ENCODE assay signal across 25 cellular contexts in genomic region chr11:20762112-20762511, GRCh38.
DNase-seq lines count a peak whose midpoint lies in the region; ATAC-seq and TF ChIP-seq lines count a peak whose summit lies in the region.
"Had no signal": no experiment of that assay in that cellular context is flagged by ENCODE, and none has a peak within 500 bp of the region (broad histone marks: within the 10 kb centered on the region; RNA-seq: fewer than 3 reads in every experiment).

No MANE protein-coding gene starts in this region.

- CTCF ChIA-PET in activated CD8-positive, alpha-beta T cell treated with anti-CD3 and anti-CD28 coated beads, Interleukin-2, amount 10 ng/mL, durations not matched to agents 7 days and 5 days (lab: Charles Lee) = no interaction called here

- POLR2A ChIA-PET in activated CD8-positive, alpha-beta T cell treated with anti-CD3 and anti-CD28 coated beads, Interleukin-2, amount 10 ng/mL, durations not matched to agents 7 days and 5 days (lab: Charles Lee) = no interaction called here

- no peak overlapping the region for H3K4me3 ChIP-seq in right atrium auricular region
- H3K4me3 ChIP-seq: A549; BLaER1 treated with 17β-estradiol and CSF1 and Interleukin-3, amounts not matched to agents 10 nM and 100 nM; dorsolateral prefrontal cortex; upper lobe of right lung had no signal

- DNase-seq in COLO668 (lab: John Stamatoyannopoulos, UW; ENCODE audit: unreplicated experiment) (peak; percentile 78), NCI-H1436 treated with DMSO at 0.1 percent for 48 hours (lab: John Stamatoyannopoulos, UW) (peak; percentile 12), NCI-H2196 treated with DMSO at 0.1 percent for 48 hours (lab: John Stamatoyannopoulos, UW; ENCODE audit: unreplicated experiment) (peak; percentile 57), foreskin melanocyte (peak; percentile 11), right atrium auricular region (ENCODE audit: low spot score) (no peak), left lobe of liver (ENCODE audit: low spot score) (no peak), glutamatergic neuron (no peak)
- DNase-seq in activated CD8-positive, alpha-beta T cell treated with anti-CD3 and anti-CD28 coated beads, Interleukin-2, amount 10 ng/mL, durations not matched to agents 7 days and 5 days = no peak
- DNase-seq: activated CD4-positive, alpha-beta T cell treated with anti-CD3 and anti-CD28 coated beads for 4 hours; DND-41; dorsolateral prefrontal cortex; foreskin fibroblast; mesendoderm; naive thymus-derived CD4-positive, alpha-beta T cell; NCI-H226; SHP77; stimulated activated naive CD4-positive, alpha-beta T cell; T-helper 1 cell; upper lobe of right lung had no signal

- H3K9me3 ChIP-seq in right atrium auricular region = no peaks in the 10 kb centered on the region
- H3K9me3 ChIP-seq: A549, upper lobe of right lung had no signal

- no peak for ATAC-seq in activated CD8-positive, alpha-beta T cell treated with anti-CD3 and anti-CD28 coated beads, Interleukin-2, amount 10 ng/mL, durations not matched to agents 7 days and 5 days
- ATAC-seq in left lobe of liver = no peak
- ATAC-seq: A549; HCT116; HepG2; naive thymus-derived CD4-positive, alpha-beta T cell; upper lobe of right lung had no signal

- H3K27me3 ChIP-seq in right atrium auricular region = no peaks in the 10 kb centered on the region
- H3K27me3 ChIP-seq: BLaER1 treated with 17β-estradiol and CSF1 and Interleukin-3, amounts not matched to agents 10 nM and 100 nM; dorsolateral prefrontal cortex; upper lobe of right lung had no signal

- H3K27me3 Mint-ChIP-seq in activated CD8-positive, alpha-beta T cell treated with anti-CD3 and anti-CD28 coated beads, Interleukin-2, amount 10 ng/mL, durations not matched to agents 7 days and 5 days (ENCODE audit: low read depth) = no peaks in the 10 kb centered on the region
- no peaks in the 10 kb centered on the region for H3K27me3 Mint-ChIP-seq in glutamatergic neuron (ENCODE audit: unreplicated experiment)

- H3K4me3 Mint-ChIP-seq in activated CD8-positive, alpha-beta T cell treated with anti-CD3 and anti-CD28 coated beads, Interleukin-2, amount 10 ng/mL, durations not matched to agents 7 days and 5 days = no peak overlapping the region
- H3K4me3 Mint-ChIP-seq in glutamatergic neuron (ENCODE audit: unreplicated experiment) = no peak overlapping the region
- H3K4me3 Mint-ChIP-seq: naive thymus-derived CD4-positive, alpha-beta T cell had no signal

- H3K4me1 ChIP-seq in right atrium auricular region = no peaks in the 10 kb centered on the region
- H3K4me1 ChIP-seq: A549, parathyroid adenoma, upper lobe of right lung had no signal

- no peaks in the 10 kb centered on the region for H3K4me1 Mint-ChIP-seq in activated CD8-positive, alpha-beta T cell treated with anti-CD3 and anti-CD28 coated beads, Interleukin-2, amount 10 ng/mL, durations not matched to agents 7 days and 5 days (ENCODE audit: low read depth)
- H3K4me1 Mint-ChIP-seq in glutamatergic neuron (ENCODE audit: low read depth, unreplicated experiment) = peaks cover 3% of the 10 kb centered on the region
- H3K4me1 Mint-ChIP-seq: naive thymus-derived CD4-positive, alpha-beta T cell had no signal

- TF ChIP-seq CTCF in right atrium auricular region (IDR thresholded peaks at IDR 0.05) (no peak), glutamatergic neuron (IDR thresholded peaks at IDR 0.05; ENCODE audit: partially characterized antibody, unreplicated experiment) (no peak)

- H3K27ac Mint-ChIP-seq in activated CD8-positive, alpha-beta T cell treated with anti-CD3 and anti-CD28 coated beads, Interleukin-2, amount 10 ng/mL, durations not matched to agents 7 days and 5 days = no peak overlapping the region
- no peak overlapping the region for H3K27ac Mint-ChIP-seq in glutamatergic neuron (ENCODE audit: unreplicated experiment)
- H3K27ac Mint-ChIP-seq: naive thymus-derived CD4-positive, alpha-beta T cell had no signal

- no peak overlapping the region for H3K27ac ChIP-seq in right atrium auricular region
- H3K27ac ChIP-seq: A549; BLaER1 treated with 17β-estradiol and CSF1 and Interleukin-3, amounts not matched to agents 10 nM and 100 nM; dorsolateral prefrontal cortex; epithelial cell of prostate; parathyroid adenoma; upper lobe of right lung had no signal

- H3K36me3 Mint-ChIP-seq in activated CD8-positive, alpha-beta T cell treated with anti-CD3 and anti-CD28 coated beads, Interleukin-2, amount 10 ng/mL, durations not matched to agents 7 days and 5 days (ENCODE audit: low read depth) = no peaks in the 10 kb centered on the region
- H3K36me3 Mint-ChIP-seq in glutamatergic neuron (ENCODE audit: unreplicated experiment) = peaks cover 5% of the 10 kb centered on the region

- no peaks in the 10 kb centered on the region for H3K36me3 ChIP-seq in right atrium auricular region
- H3K36me3 ChIP-seq: BLaER1 treated with 17β-estradiol and CSF1 and Interleukin-3, amounts not matched to agents 10 nM and 100 nM; upper lobe of right lung had no signal

- H3K9me3 Mint-ChIP-seq in activated CD8-positive, alpha-beta T cell treated with anti-CD3 and anti-CD28 coated beads, Interleukin-2, amount 10 ng/mL, durations not matched to agents 7 days and 5 days (ENCODE audit: insufficient read depth) = no peaks in the 10 kb centered on the region
- peaks cover 3% of the 10 kb centered on the region for H3K9me3 Mint-ChIP-seq in glutamatergic neuron (ENCODE audit: unreplicated experiment)

Comparison
In these comparisons a context has a peak if more than half of its experiments do, and no peak if none do; other contexts are left out.
1. DNase-seq: peak in COLO668 (single experiment), NCI-H1436 treated with DMSO at 0.1 percent for 48 hours (single experiment), NCI-H2196 treated with DMSO at 0.1 percent for 48 hours (single experiment) and foreskin melanocyte (single experiment); none in activated CD8-positive, alpha-beta T cell treated with anti-CD3 and anti-CD28 coated beads, Interleukin-2, amount 10 ng/mL, durations not matched to agents 7 days and 5 days (single experiment), right atrium auricular region (single experiment), left lobe of liver (single experiment) and glutamatergic neuron (single experiment).